Comparison of ENCODE assay signal across 30 cellular contexts in genomic region chr18:55551227-55551626, GRCh38.
"Had no signal": no experiment of that assay in that cellular context is flagged by ENCODE, and none has a peak within 500 bp of the region (broad histone marks: within the 10 kb centered on the region; RNA-seq: fewer than 3 reads in every experiment).

No MANE protein-coding gene starts in this region.

- H3K4me3 ChIP-seq: breast epithelium, SK-N-MC had no signal

- H3K9me3 Mint-ChIP-seq: activated CD4-positive, alpha-beta memory T cell treated with anti-CD3 and anti-CD28 coated beads, Interleukin-2, amount 10 ng/mL, durations not matched to agents 7 days and 5 days; activated naive CD4-positive, alpha-beta T cell treated with anti-CD3 and anti-CD28 coated beads, Interleukin-2, amount 10 ng/mL, durations not matched to agents 7 days and 5 days; activated naive CD8-positive, alpha-beta T cell treated with anti-CD3 and anti-CD28 coated beads for 36 hours; activated T-cell treated with anti-CD3 and anti-CD28 coated beads, Interleukin-2, amount 50 U/mL, for 72 hours; activated T-helper 2 cell treated with anti-CD3 and anti-CD28 coated beads, Interferon-gamma antibody, Interleukin-2, Interleukin-4, amounts not matched to agents 10 μg/mL and 5 μg/mL and 100 μg/mL, durations not matched to agents 14 hours and 24 hours and 36 hours; T-cell had no signal

- H3K36me3 Mint-ChIP-seq: activated naive CD4-positive, alpha-beta T cell treated with anti-CD3 and anti-CD28 coated beads, Interleukin-2, amount 10 ng/mL, durations not matched to agents 7 days and 5 days; activated naive CD8-positive, alpha-beta T cell treated with anti-CD3 and anti-CD28 coated beads for 36 hours; T-cell had no signal

- H3K4me1 Mint-ChIP-seq: activated CD4-positive, alpha-beta memory T cell treated with anti-CD3 and anti-CD28 coated beads, Interleukin-2, amount 10 ng/mL, durations not matched to agents 7 days and 5 days; activated naive CD4-positive, alpha-beta T cell treated with anti-CD3 and anti-CD28 coated beads, Interleukin-2, amount 10 ng/mL, durations not matched to agents 7 days and 5 days; activated naive CD8-positive, alpha-beta T cell treated with anti-CD3 and anti-CD28 coated beads for 36 hours; T-cell had no signal

- H3K27ac Mint-ChIP-seq: activated CD4-positive, alpha-beta memory T cell treated with anti-CD3 and anti-CD28 coated beads, Interleukin-2, amount 10 ng/mL, durations not matched to agents 7 days and 5 days; activated naive CD4-positive, alpha-beta T cell treated with anti-CD3 and anti-CD28 coated beads, Interleukin-2, amount 10 ng/mL, durations not matched to agents 7 days and 5 days; activated naive CD8-positive, alpha-beta T cell treated with anti-CD3 and anti-CD28 coated beads for 36 hours; activated T-cell treated with anti-CD3 and anti-CD28 coated beads, Interleukin-2, amount 50 U/mL, for 72 hours; activated T-helper 2 cell treated with anti-CD3 and anti-CD28 coated beads, Interferon-gamma antibody, Interleukin-2, Interleukin-4, amounts not matched to agents 10 μg/mL and 5 μg/mL and 100 μg/mL, durations not matched to agents 14 hours and 24 hours and 36 hours; T-cell had no signal

- H3K27ac ChIP-seq: breast epithelium, SK-N-MC had no signal

- ATAC-seq: activated T-cell treated with anti-CD3 and anti-CD28 coated beads, Interleukin-2, amount 50 U/mL, for 72 hours; Panc1; Right ventricle myocardium inferior; T-cell had no signal

- H3K4me1 ChIP-seq: breast epithelium had no signal

- H3K9me3 ChIP-seq: breast epithelium had no signal

- FAIRE-seq: TTC549 had no signal

- H3K27me3 Mint-ChIP-seq: activated CD4-positive, alpha-beta memory T cell treated with anti-CD3 and anti-CD28 coated beads, Interleukin-2, amount 10 ng/mL, durations not matched to agents 7 days and 5 days; activated naive CD4-positive, alpha-beta T cell treated with anti-CD3 and anti-CD28 coated beads, Interleukin-2, amount 10 ng/mL, durations not matched to agents 7 days and 5 days; activated naive CD8-positive, alpha-beta T cell treated with anti-CD3 and anti-CD28 coated beads for 36 hours had no signal

- H3K27me3 ChIP-seq: breast epithelium had no signal

- DNase-seq: activated CD4-positive, alpha-beta memory T cell treated with anti-CD3 and anti-CD28 coated beads, Interleukin-2, amount 10 ng/mL, durations not matched to agents 7 days and 5 days; activated CD4-positive, alpha-beta T cell treated with anti-CD3 and anti-CD28 coated beads, Interleukin-2, amount 50 U/mL, for 1 hour; activated CD4-positive, CD25-positive, alpha-beta regulatory T cell; activated CD8-positive, alpha-beta memory T cell treated with anti-CD3 and anti-CD28 coated beads, Interleukin-2, amount 50 U/mL, for 4 hours; activated gamma-delta T cell treated with Interleukin-2 at 50 U/mL for 16 hours; activated naive CD4-positive, alpha-beta T cell treated with anti-CD3 and anti-CD28 coated beads, Interleukin-2, amount 10 ng/mL, durations not matched to agents 7 days and 5 days; activated naive CD8-positive, alpha-beta T cell treated with anti-CD3 and anti-CD28 coated beads for 36 hours; activated T-cell treated with anti-CD3 and anti-CD28 coated beads, Interleukin-2, amount 50 U/mL, for 72 hours; central memory CD4-positive, alpha-beta T cell; Karpas-422; MM.1S; NCI-H1105 treated with DMSO at 0.1 percent for 48 hours; NCI-H1436 treated with DMSO at 0.1 percent for 48 hours; NCI-H187; NCI-H2081 treated with DMSO at 0.1 percent for 48 hours; NCI-H345; NCI-H510A; NCI-H526 treated with DMSO at 0.1 percent for 48 hours; NCI-H82; OCI-M1; RPMI8226; T-cell; T-helper 2 cell; T1000 had no signal

- H3K36me3 ChIP-seq: breast epithelium had no signal

- H3K4me3 Mint-ChIP-seq: activated CD4-positive, alpha-beta memory T cell treated with anti-CD3 and anti-CD28 coated beads, Interleukin-2, amount 10 ng/mL, durations not matched to agents 7 days and 5 days; activated naive CD4-positive, alpha-beta T cell treated with anti-CD3 and anti-CD28 coated beads, Interleukin-2, amount 10 ng/mL, durations not matched to agents 7 days and 5 days; activated naive CD8-positive, alpha-beta T cell treated with anti-CD3 and anti-CD28 coated beads for 36 hours; activated T-cell treated with anti-CD3 and anti-CD28 coated beads, Interleukin-2, amount 50 U/mL, for 72 hours; T-cell had no signal
